23 cellular contexts compared by ENCODE assay signal in the genomic region with DNA sequence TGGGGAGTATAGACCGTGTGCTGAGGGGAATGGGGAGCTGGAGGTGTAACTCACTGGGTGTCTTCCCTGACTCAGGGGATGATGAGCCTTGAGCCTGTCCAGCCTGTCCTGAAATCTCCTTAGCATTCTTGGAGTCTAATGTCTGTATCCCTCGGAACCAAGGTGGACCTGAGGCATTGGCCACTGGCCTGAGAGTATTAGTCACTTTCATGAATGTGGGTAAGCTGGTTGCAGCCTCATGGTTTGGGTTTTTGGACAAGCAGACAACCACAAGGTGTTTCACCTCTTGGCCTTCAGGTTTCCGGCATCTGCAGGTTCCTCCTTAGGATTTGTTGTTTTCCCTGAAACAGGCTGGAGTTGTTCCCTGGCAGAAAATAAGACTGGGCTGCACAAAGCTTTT.
"Had no signal": no experiment of that assay in that cellular context is flagged by ENCODE, and none has a peak within 500 bp of the region (broad histone marks: within the 10 kb centered on the region; RNA-seq: fewer than 3 reads in every experiment).

No MANE protein-coding gene starts in this region.

- H3K27me3 Mint-ChIP-seq: activated CD8-positive, alpha-beta memory T cell treated with anti-CD3 and anti-CD28 coated beads, Interleukin-2, amount 10 ng/mL, durations not matched to agents 7 days and 5 days; activated naive CD8-positive, alpha-beta T cell treated with anti-CD3 and anti-CD28 coated beads for 36 hours; activated T-cell treated with anti-CD3 and anti-CD28 coated beads, Interleukin-2, amount 50 U/mL, for 24 hours; T-helper 17 cell had no signal

- H3K36me3 ChIP-seq: brain microvascular endothelial cell had no signal

- H3K27ac Mint-ChIP-seq: activated CD8-positive, alpha-beta memory T cell treated with anti-CD3 and anti-CD28 coated beads, Interleukin-2, amount 10 ng/mL, durations not matched to agents 7 days and 5 days; activated naive CD4-positive, alpha-beta T cell treated with anti-CD3 and anti-CD28 coated beads for 36 hours; activated naive CD8-positive, alpha-beta T cell treated with anti-CD3 and anti-CD28 coated beads for 36 hours; activated T-cell treated with anti-CD3 and anti-CD28 coated beads, Interleukin-2, amount 50 U/mL, for 24 hours; T-helper 17 cell; WTC11 had no signal

- H3K27ac ChIP-seq: brain microvascular endothelial cell had no signal

- H3K9me3 Mint-ChIP-seq: activated naive CD4-positive, alpha-beta T cell treated with anti-CD3 and anti-CD28 coated beads for 36 hours; activated naive CD8-positive, alpha-beta T cell treated with anti-CD3 and anti-CD28 coated beads for 36 hours; activated T-cell treated with anti-CD3 and anti-CD28 coated beads, Interleukin-2, amount 50 U/mL, for 24 hours; WTC11 had no signal

- H3K27me3 ChIP-seq: brain microvascular endothelial cell had no signal

- H3K4me1 Mint-ChIP-seq: activated CD8-positive, alpha-beta memory T cell treated with anti-CD3 and anti-CD28 coated beads, Interleukin-2, amount 10 ng/mL, durations not matched to agents 7 days and 5 days; activated naive CD8-positive, alpha-beta T cell treated with anti-CD3 and anti-CD28 coated beads for 36 hours had no signal

- ATAC-seq: activated CD8-positive, alpha-beta memory T cell treated with anti-CD3 and anti-CD28 coated beads, Interleukin-2, amount 10 ng/mL, durations not matched to agents 7 days and 5 days; K562; T-helper 17 cell; WTC11 had no signal

- H3K4me3 Mint-ChIP-seq: activated CD8-positive, alpha-beta memory T cell treated with anti-CD3 and anti-CD28 coated beads, Interleukin-2, amount 10 ng/mL, durations not matched to agents 7 days and 5 days; activated naive CD4-positive, alpha-beta T cell treated with anti-CD3 and anti-CD28 coated beads for 36 hours; activated naive CD8-positive, alpha-beta T cell treated with anti-CD3 and anti-CD28 coated beads for 36 hours; activated T-cell treated with anti-CD3 and anti-CD28 coated beads, Interleukin-2, amount 50 U/mL, for 24 hours; T-helper 17 cell; WTC11 had no signal

- H3K36me3 Mint-ChIP-seq: activated CD8-positive, alpha-beta memory T cell treated with anti-CD3 and anti-CD28 coated beads, Interleukin-2, amount 10 ng/mL, durations not matched to agents 7 days and 5 days; activated naive CD8-positive, alpha-beta T cell treated with anti-CD3 and anti-CD28 coated beads for 36 hours; WTC11 had no signal

- H3K4me3 ChIP-seq: K562 had no signal

- DNase-seq: activated CD4-positive, alpha-beta T cell treated with anti-CD3 and anti-CD28 coated beads for 48 hours; activated CD4-positive, alpha-beta T cell treated with anti-CD3 and anti-CD28 coated beads, Interleukin-2, amount 50 U/mL, for 48 hours; activated CD4-positive, CD25-positive, alpha-beta regulatory T cell treated with anti-CD3 and anti-CD28 coated beads, Interleukin-2, amount 50 U/mL, for 72 hours; activated CD8-positive, alpha-beta memory T cell treated with anti-CD3 and anti-CD28 coated beads, Interleukin-2, amount 10 ng/mL, durations not matched to agents 7 days and 5 days; activated effector memory CD4-positive, alpha-beta T cell treated with anti-CD3 and anti-CD28 coated beads, Interleukin-2, amount 50 U/mL, for 16 hours; activated naive CD4-positive, alpha-beta T cell treated with anti-CD3 and anti-CD28 coated beads for 36 hours; activated naive CD8-positive, alpha-beta T cell treated with anti-CD3 and anti-CD28 coated beads for 36 hours; activated T-cell treated with anti-CD3 and anti-CD28 coated beads, Interleukin-2, amount 50 U/mL, for 24 hours; brain microvascular endothelial cell; cerebellar nuclear complex; Kasumi-1; MV-4-11; NCI-H1092 treated with DMSO at 0.1 percent for 48 hours; NCI-H1417 treated with DMSO at 0.1 percent for 48 hours; NCI-H1694 treated with DMSO at 0.1 percent for 48 hours; NCI-H2029 treated with DMSO at 0.1 percent for 48 hours; NCI-H510A treated with DMSO at 0.1 percent for 48 hours; NCI-H69; SHP77 treated with DMSO at 0.1 percent for 48 hours; T-helper 17 cell; T-helper 9 cell had no signal
